ENCODE assay signal across 17 cellular contexts in genomic region chr10:101005869-101006567, GRCh38. TPM values are rescaled to one million over a fixed set of nuclear protein-coding genes. Genes with fewer than 3 reads are reported as not detected.
DNase-seq lines count a peak whose midpoint lies in the region; ATAC-seq, FAIRE-seq and TF ChIP-seq lines count a peak whose summit lies in the region.
"Had no signal": no experiment of that assay in that cellular context is flagged by ENCODE, and none has a peak within 500 bp of the region (broad histone marks: within the 10 kb centered on the region; RNA-seq: fewer than 3 reads in every experiment).

No MANE protein-coding gene starts in this region.

- no peak overlapping the region for H3K4me3 Mint-ChIP-seq in activated CD4-positive, alpha-beta T cell treated with anti-CD3 and anti-CD28 coated beads, Interleukin-2, amount 10 ng/mL, durations not matched to agents 7 days and 5 days
- no peak overlapping the region for H3K4me3 Mint-ChIP-seq in mesothelial cell of epicardium
- H3K4me3 Mint-ChIP-seq: CD8-positive, alpha-beta T cell had no signal

- no peaks in the 10 kb centered on the region for H3K9me3 ChIP-seq in K562 (replicated peaks; ENCODE audit: control insufficient read depth, insufficient read depth, low read depth, low read length)
- H3K9me3 ChIP-seq: BLaER1 had no signal

- no peaks in the 10 kb centered on the region for H3K9me3 Mint-ChIP-seq in activated CD4-positive, alpha-beta T cell treated with anti-CD3 and anti-CD28 coated beads, Interleukin-2, amount 10 ng/mL, durations not matched to agents 7 days and 5 days
- H3K9me3 Mint-ChIP-seq in mesothelial cell of epicardium = no peaks in the 10 kb centered on the region
- H3K9me3 Mint-ChIP-seq: CD8-positive, alpha-beta T cell had no signal

- H2AFZ ChIP-seq in K562 (ENCODE audit: low read depth, low read length) = no peak overlapping the region
- H2AFZ ChIP-seq: PC-9 had no signal

- peaks cover 21% of the 10 kb centered on the region for H3K79me2 ChIP-seq in K562 (ENCODE audit: control insufficient read depth, insufficient read depth, low read length)

- in situ Hi-C loops in K562 (cut with MboI) = no loop called here

- peaks cover 1% of the 10 kb centered on the region for H3K36me3 Mint-ChIP-seq in activated CD4-positive, alpha-beta T cell treated with anti-CD3 and anti-CD28 coated beads, Interleukin-2, amount 10 ng/mL, durations not matched to agents 7 days and 5 days (ENCODE audit: low read depth)
- H3K36me3 Mint-ChIP-seq in mesothelial cell of epicardium = peaks cover 6% of the 10 kb centered on the region

- H3K4me2 ChIP-seq in K562 (ENCODE audit: insufficient read depth, low read length) = no peak overlapping the region
- H3K4me2 ChIP-seq: PC-9 had no signal

- H3K27ac ChIP-seq in K562 (ENCODE audit: extremely low read depth, low read depth, low read length) = no peak overlapping the region
- H3K27ac ChIP-seq in substantia nigra (ENCODE audit: low read depth, low read length, poor library complexity, severe bottlenecking) = peak overlapping the region; percentile 100
- H3K27ac ChIP-seq: 22Rv1, PC-9 had no signal

- 100% methylated on average over 2 of the region's 4 CpGs for WGBS in K562 (ENCODE audit: insufficient coverage, low coverage, missing lambda C conversion rate)

- TF ChIP-seq POLR2A in K562 (conservative IDR thresholded peaks at IDR 0.05) = no peak

- no peak overlapping the region for H3K4me3 ChIP-seq in K562
- H3K4me3 ChIP-seq: BLaER1, PC-9 had no signal

- H3K27me3 Mint-ChIP-seq in activated CD4-positive, alpha-beta T cell treated with anti-CD3 and anti-CD28 coated beads, Interleukin-2, amount 10 ng/mL, durations not matched to agents 7 days and 5 days = peaks cover 1% of the 10 kb centered on the region
- H3K27me3 Mint-ChIP-seq in mesothelial cell of epicardium (ENCODE audit: low read depth) = no peaks in the 10 kb centered on the region

- H3K4me1 Mint-ChIP-seq in activated CD4-positive, alpha-beta T cell treated with anti-CD3 and anti-CD28 coated beads, Interleukin-2, amount 10 ng/mL, durations not matched to agents 7 days and 5 days = peaks cover 2% of the 10 kb centered on the region
- H3K4me1 Mint-ChIP-seq in mesothelial cell of epicardium = peaks cover 18% of the 10 kb centered on the region

- no peak for TF ChIP-seq RAD21 in K562 (CRISPR knock-in tag; conservative IDR thresholded peaks at IDR 0.05 in 1 of 2, IDR thresholded peaks at IDR 0.05 in 1 of 2)

- no peaks in the 10 kb centered on the region for H4K20me1 ChIP-seq in K562 (replicated peaks; ENCODE audit: control insufficient read depth, insufficient read depth, low read length)

- H3K27ac Mint-ChIP-seq in activated CD4-positive, alpha-beta T cell treated with anti-CD3 and anti-CD28 coated beads, Interleukin-2, amount 10 ng/mL, durations not matched to agents 7 days and 5 days = peak overlapping the region; percentile 31
- peak overlapping the region; percentile 26 for H3K27ac Mint-ChIP-seq in mesothelial cell of epicardium
- H3K27ac Mint-ChIP-seq: CD8-positive, alpha-beta T cell had no signal

- DNase-seq in activated CD4-positive, alpha-beta T cell treated with anti-CD3 and anti-CD28 coated beads, Interleukin-2, amount 10 ng/mL, durations not matched to agents 7 days and 5 days = no peak
- DNase-seq in activated CD4-positive, alpha-beta T cell treated with anti-CD3 and anti-CD28 coated beads for 1 hour = no peak
- DNase-seq in K562 (ENCODE audit: extremely low read depth in 1 of 4, low spot score in 3 of 4) (no peak), mesothelial cell of epicardium (ENCODE audit: low spot score in 2 of 2, unreplicated experiment in 2 of 2) (no peak), substantia nigra (lab: John Stamatoyannopoulos, UW) (no peak), GM19239 (ENCODE audit: insufficient read length, low spot score) (no peak), DMS79 treated with DMSO at 0.1 percent for 48 hours (lab: John Stamatoyannopoulos, UW) (no peak)
- DNase-seq: CD8-positive, alpha-beta T cell; DMS79; NCI-H1092; NCI-H2081 treated with DMSO at 0.1 percent for 48 hours; NCI-H510A treated with DMSO at 0.1 percent for 48 hours; PC-9 had no signal

- TF ChIP-seq CTCF in K562 (IDR thresholded peaks at IDR 0.05 in 2 of 3, conservative IDR thresholded peaks at IDR 0.05 in 1 of 3; ENCODE audit: insufficient read depth in 2 of 3, low read depth in 1 of 3, low read length in 3 of 3) (no peak), mesothelial cell of epicardium (IDR thresholded peaks at IDR 0.05; ENCODE audit: unreplicated experiment) (no peak)

- intact Hi-C loops in K562 (cut with micrococcal nuclease) = no loop called here

- H3K9ac ChIP-seq in K562 (ENCODE audit: insufficient read depth in 1 of 2, low read depth in 2 of 2, low read length in 2 of 2) = no peak overlapping the region; a peak in 1 of 4 replicates

- FAIRE-seq in K562 (lab: Jason Lieb, UNC) = no peak
- FAIRE-seq in GM19239 (lab: Jason Lieb, UNC) = no peak
- FAIRE-seq: H1 had no signal

- BruUV-seq in K562 (replicated peaks; lab: Mats Ljungman, UMichigan) = no TSS peak

- no peaks in the 10 kb centered on the region for H3K9me1 ChIP-seq in K562 (ENCODE audit: control insufficient read depth, insufficient read depth, low read length)

- H3K4me1 ChIP-seq in K562 (replicated peaks in 1 of 2; ENCODE audit: control insufficient read depth in 2 of 2, insufficient read depth in 2 of 2, low read length in 2 of 2) = peaks cover 6 to 53% of the 10 kb centered on the region in 2 experiments; a peak in 4 of 5 replicates

- POLR2A ChIA-PET in activated CD4-positive, alpha-beta T cell treated with anti-CD3 and anti-CD28 coated beads, Interleukin-2, amount 10 ng/mL, durations not matched to agents 7 days and 5 days (lab: Charles Lee) = no interaction called here
- POLR2A ChIA-PET in K562 (lab: Yijun Ruan, JAX) = interaction anchor here (0.6 to 0.7 kb wide), 3 partner anchors 10 to 216 kb away, joined by 3 read pairs; no protein-coding TSS in a partner anchor

- no peaks in the 10 kb centered on the region for H3K27me3 ChIP-seq in K562 (ENCODE audit: control insufficient read depth in 2 of 2, insufficient read depth in 2 of 2, low read length in 2 of 2)
- H3K27me3 ChIP-seq: BLaER1 had no signal

- H3K36me3 ChIP-seq in K562 (ENCODE audit: control insufficient read depth, insufficient read depth, low read length) = peaks cover 49% of the 10 kb centered on the region; the same call in 2 of the 3 replicates

- CTCF ChIA-PET in activated CD4-positive, alpha-beta T cell treated with anti-CD3 and anti-CD28 coated beads, Interleukin-2, amount 10 ng/mL, durations not matched to agents 7 days and 5 days (lab: Charles Lee) = interaction anchor here (1.2 to 12.7 kb wide), 3 partner anchors 9 to 470 kb away, joined by 3 to 111 read pairs (median 4); partner anchors contain the start of gene HIF1AN
- CTCF ChIA-PET in K562 (lab: Yijun Ruan, JAX; ENCODE audit: low intra/inter-chr PET ratio) = no interaction called here

- no peak for ATAC-seq in K562
- no peak for ATAC-seq in GM18909 (IDR thresholded peaks at IDR 0.05; ENCODE audit: poor library complexity, unreplicated experiment)
- ATAC-seq: CD8-positive, alpha-beta T cell had no signal

- no peak for TF ChIP-seq EP300 in K562 (IDR thresholded peaks at IDR 0.05; ENCODE audit: low read length)

RNA-seq across cellular contexts. Expression of gene LZTS2, which starts 6.4 kb away (rescaled TPM):
- total RNA-seq in activated CD4-positive, alpha-beta T cell treated with anti-CD3 and anti-CD28 coated beads, Interleukin-2, amount 10 ng/mL, durations not matched to agents 7 days and 5 days = 10 to 100 TPM; 17.5 to 18.8 TPM
- total RNA-seq in K562 (2011; cell fraction: chromatin; rRNA removed; ENCODE audit: low replicate concordance) = 28.9 and 51.1 TPM in 2 replicates
- 36.8 and 39.7 TPM in 2 replicates for total RNA-seq in K562 (2011; cell fraction: nucleolus; rRNA removed)
- total RNA-seq in K562 (2011; cell fraction: nucleoplasm; rRNA removed) = 26.9 and 34.2 TPM in 2 replicates
- total RNA-seq in K562 (2014; rRNA removed) = 27.2 and 31.7 TPM in 2 replicates
- 5.4 and 6.4 TPM in 2 replicates for total RNA-seq in K562 (2014; rRNA removed; fragmentation: Illumina TruSeq; extraction: Trizol)
- total RNA-seq in K562 (2015; rRNA removed; fragmentation: Illumina TruSeq; extraction: Trizol) = 18.5 and 19.8 TPM in 2 replicates
- 38.6 and 42.1 TPM in 2 replicates for total RNA-seq in K562 (2021)
- polyA plus RNA-seq in K562 (2011; rRNA removed) = 14.7 and 29.0 TPM in 2 replicates
- polyA plus RNA-seq in K562 (2011; cell fraction: cytosol; rRNA removed) = 28.1 and 68.0 TPM in 2 replicates
- 65.4 and 125 TPM in 2 replicates for polyA plus RNA-seq in K562 (2011; cell fraction: nucleus; rRNA removed)
- 34.1 and 35.5 TPM in 2 replicates for polyA plus RNA-seq in K562 (2012)
- 11.8 and 30.3 TPM in 2 replicates for polyA plus RNA-seq in K562 (2014; fragmentation: Illumina TruSeq; extraction: Trizol)
- under 1 TPM; 0.23 to 0.59 TPM for polyA plus RNA-seq in K562 (2014; fragmentation: Nextera tagmentation; extraction: Ambion mirVana)
- polyA plus RNA-seq in K562 (2014; rRNA removed) = 42.5 and 43.7 TPM in 2 replicates
- polyA minus RNA-seq in K562 (2011; rRNA and poly(A)+ RNA removed) = 8.0 and 8.6 TPM in 2 replicates
- 19.6 and 24.0 TPM in 2 replicates for polyA minus RNA-seq in K562 (2011; cell fraction: cytosol; rRNA and poly(A)+ RNA removed)
- 19.8 and 24.9 TPM in 2 replicates for polyA minus RNA-seq in K562 (2011; cell fraction: nucleus; rRNA and poly(A)+ RNA removed)
- total RNA-seq in mesothelial cell of epicardium = 107 to 111 TPM (median 110 TPM) in 3 replicates

RNA-seq across cellular contexts. Expression of gene TWNK, which starts 18.7 kb away (rescaled TPM):
- total RNA-seq in activated CD4-positive, alpha-beta T cell treated with anti-CD3 and anti-CD28 coated beads, Interleukin-2, amount 10 ng/mL, durations not matched to agents 7 days and 5 days = 10 to 100 TPM in 1 of 2 experiments, 1 to 10 TPM in 1; 9.9 to 11.6 TPM
- total RNA-seq in K562 (2011; cell fraction: chromatin; rRNA removed; ENCODE audit: low replicate concordance) = 20.7 and 34.6 TPM in 2 replicates
- total RNA-seq in K562 (2011; cell fraction: nucleolus; rRNA removed) = 16.7 and 19.2 TPM in 2 replicates
- 17.9 and 20.4 TPM in 2 replicates for total RNA-seq in K562 (2011; cell fraction: nucleoplasm; rRNA removed)
- 17.9 and 20.6 TPM in 2 replicates for total RNA-seq in K562 (2014; rRNA removed)
- 16.6 and 18.0 TPM in 2 replicates for total RNA-seq in K562 (2014; rRNA removed; fragmentation: Illumina TruSeq; extraction: Trizol)
- 13.6 and 14.3 TPM in 2 replicates for total RNA-seq in K562 (2015; rRNA removed; fragmentation: Illumina TruSeq; extraction: Trizol)
- total RNA-seq in K562 (2021) = 19.2 and 24.5 TPM in 2 replicates
- polyA plus RNA-seq in K562 (2011; rRNA removed) = 16.1 and 17.4 TPM in 2 replicates
- polyA plus RNA-seq in K562 (2011; cell fraction: cytosol; rRNA removed) = 13.8 and 17.6 TPM in 2 replicates
- polyA plus RNA-seq in K562 (2011; cell fraction: nucleus; rRNA removed) = 13.3 and 19.8 TPM in 2 replicates
- 10.5 and 24.8 TPM in 2 replicates for polyA plus RNA-seq in K562 (2012)
- polyA plus RNA-seq in K562 (2014; fragmentation: Illumina TruSeq; extraction: Trizol) = 34.7 and 35.5 TPM in 2 replicates
- 10 to 100 TPM; 11.6 to 14.8 TPM for polyA plus RNA-seq in K562 (2014; fragmentation: Nextera tagmentation; extraction: Ambion mirVana)
- 16.6 and 18.9 TPM in 2 replicates for polyA plus RNA-seq in K562 (2014; rRNA removed)
- 15.7 and 22.2 TPM in 2 replicates for polyA minus RNA-seq in K562 (2011; rRNA and poly(A)+ RNA removed)
- 8.4 and 13.6 TPM in 2 replicates for polyA minus RNA-seq in K562 (2011; cell fraction: cytosol; rRNA and poly(A)+ RNA removed)
- polyA minus RNA-seq in K562 (2011; cell fraction: nucleus; rRNA and poly(A)+ RNA removed) = 7.5 and 8.2 TPM in 2 replicates
- total RNA-seq in mesothelial cell of epicardium = 11.7 to 13.9 TPM (median 12.4 TPM) in 3 replicates

RNA-seq across cellular contexts. Expression of gene MRPL43, which starts 18.7 kb away (rescaled TPM):
- total RNA-seq in activated CD4-positive, alpha-beta T cell treated with anti-CD3 and anti-CD28 coated beads, Interleukin-2, amount 10 ng/mL, durations not matched to agents 7 days and 5 days = 10 to 100 TPM; 55.9 to 57.0 TPM
- 12.8 and 41.1 TPM in 2 replicates for total RNA-seq in K562 (2011; cell fraction: chromatin; rRNA removed; ENCODE audit: low replicate concordance)
- 39.1 and 47.4 TPM in 2 replicates for total RNA-seq in K562 (2011; cell fraction: nucleolus; rRNA removed)
- 21.9 and 30.8 TPM in 2 replicates for total RNA-seq in K562 (2011; cell fraction: nucleoplasm; rRNA removed)
- total RNA-seq in K562 (2014; rRNA removed) = 55.9 and 63.2 TPM in 2 replicates
- total RNA-seq in K562 (2014; rRNA removed; fragmentation: Illumina TruSeq; extraction: Trizol) = 20.5 and 21.3 TPM in 2 replicates
- total RNA-seq in K562 (2015; rRNA removed; fragmentation: Illumina TruSeq; extraction: Trizol) = 40.0 and 42.5 TPM in 2 replicates
- total RNA-seq in K562 (2021) = 47.0 and 48.5 TPM in 2 replicates
- polyA plus RNA-seq in K562 (2011; rRNA removed) = 37.2 and 47.6 TPM in 2 replicates
- polyA plus RNA-seq in K562 (2011; cell fraction: cytosol; rRNA removed) = 62.0 and 116 TPM in 2 replicates
- 74.2 and 104 TPM in 2 replicates for polyA plus RNA-seq in K562 (2011; cell fraction: nucleus; rRNA removed)
- polyA plus RNA-seq in K562 (2012) = 58.5 and 65.3 TPM in 2 replicates
- 29.1 and 50.5 TPM in 2 replicates for polyA plus RNA-seq in K562 (2014; fragmentation: Illumina TruSeq; extraction: Trizol)
- polyA plus RNA-seq in K562 (2014; fragmentation: Nextera tagmentation; extraction: Ambion mirVana) = 10 to 100 TPM; 15.1 to 25.6 TPM
- polyA plus RNA-seq in K562 (2014; rRNA removed) = 63.7 and 77.5 TPM in 2 replicates
- 7.5 and 9.8 TPM in 2 replicates for polyA minus RNA-seq in K562 (2011; rRNA and poly(A)+ RNA removed)
- polyA minus RNA-seq in K562 (2011; cell fraction: cytosol; rRNA and poly(A)+ RNA removed) = 15.6 and 15.7 TPM in 2 replicates
- polyA minus RNA-seq in K562 (2011; cell fraction: nucleus; rRNA and poly(A)+ RNA removed) = 26.4 and 27.4 TPM in 2 replicates
- 66.7 to 70.2 TPM (median 69.4 TPM) in 3 replicates for total RNA-seq in mesothelial cell of epicardium

RNA-seq across cellular contexts. Expression of gene PDZD7, which starts 24.9 kb away (rescaled TPM):
- total RNA-seq in activated CD4-positive, alpha-beta T cell treated with anti-CD3 and anti-CD28 coated beads, Interleukin-2, amount 10 ng/mL, durations not matched to agents 7 days and 5 days = under 1 TPM; 0.65 to 0.74 TPM
- total RNA-seq in K562 (2011; cell fraction: chromatin; rRNA removed; ENCODE audit: low replicate concordance) = 0.69 TPM in 1 of 2 replicates, not detected in the other
- 0.79 and 0.83 TPM in 2 replicates for total RNA-seq in K562 (2011; cell fraction: nucleolus; rRNA removed)
- 0.44 and 0.46 TPM in 2 replicates for total RNA-seq in K562 (2011; cell fraction: nucleoplasm; rRNA removed)
- total RNA-seq in K562 (2014; rRNA removed) (0.16 and 0.23 TPM in 2 replicates), K562 (2014; rRNA removed; fragmentation: Illumina TruSeq; extraction: Trizol) (0.04 TPM in 1 of 2 replicates, not detected in the other), K562 (2015; rRNA removed; fragmentation: Illumina TruSeq; extraction: Trizol) (0.04 and 0.07 TPM in 2 replicates), K562 (2021) (0.09 and 0.29 TPM in 2 replicates), mesothelial cell of epicardium (1.2 to 1.8 TPM (median 1.8 TPM) in 3 replicates)
- polyA plus RNA-seq in K562 (2011; rRNA removed) (0.24 and 0.28 TPM in 2 replicates), K562 (2014; fragmentation: Illumina TruSeq; extraction: Trizol) (0.04 TPM in 1 of 2 replicates, not detected in the other), K562 (2014; fragmentation: Nextera tagmentation; extraction: Ambion mirVana) (not detected), K562 (2014; rRNA removed) (0.04 and 0.07 TPM in 2 replicates)
- polyA plus RNA-seq in K562 (2011; cell fraction: cytosol; rRNA removed) = 0.15 and 0.57 TPM in 2 replicates
- 0.62 and 0.97 TPM in 2 replicates for polyA plus RNA-seq in K562 (2011; cell fraction: nucleus; rRNA removed)
- 0.09 and 0.54 TPM in 2 replicates for polyA plus RNA-seq in K562 (2012)
- polyA minus RNA-seq in K562 (2011; rRNA and poly(A)+ RNA removed) = 0.14 TPM in 1 of 2 replicates, not detected in the other
- 0.38 TPM in 1 of 2 replicates, not detected in the other for polyA minus RNA-seq in K562 (2011; cell fraction: cytosol; rRNA and poly(A)+ RNA removed)
- polyA minus RNA-seq in K562 (2011; cell fraction: nucleus; rRNA and poly(A)+ RNA removed) = 0.44 and 0.67 TPM in 2 replicates

RNA-seq across cellular contexts. Expression of gene SFXN3, which starts 25.0 kb away (rescaled TPM):
- 10 to 100 TPM; 39.5 to 43.5 TPM for total RNA-seq in activated CD4-positive, alpha-beta T cell treated with anti-CD3 and anti-CD28 coated beads, Interleukin-2, amount 10 ng/mL, durations not matched to agents 7 days and 5 days
- total RNA-seq in K562 (2011; cell fraction: chromatin; rRNA removed; ENCODE audit: low replicate concordance) = 6.0 and 9.2 TPM in 2 replicates
- total RNA-seq in K562 (2011; cell fraction: nucleolus; rRNA removed) = 3.8 and 5.2 TPM in 2 replicates
- total RNA-seq in K562 (2011; cell fraction: nucleoplasm; rRNA removed) = 3.7 and 5.1 TPM in 2 replicates
- 1.00 and 2.2 TPM in 2 replicates for total RNA-seq in K562 (2014; rRNA removed)
- 0.64 and 0.69 TPM in 2 replicates for total RNA-seq in K562 (2014; rRNA removed; fragmentation: Illumina TruSeq; extraction: Trizol)
- total RNA-seq in K562 (2015; rRNA removed; fragmentation: Illumina TruSeq; extraction: Trizol) = 0.58 and 0.68 TPM in 2 replicates
- total RNA-seq in K562 (2021) = 1.4 and 1.8 TPM in 2 replicates
- 4.6 and 8.1 TPM in 2 replicates for polyA plus RNA-seq in K562 (2011; rRNA removed)
- polyA plus RNA-seq in K562 (2011; cell fraction: cytosol; rRNA removed) = 5.6 and 7.0 TPM in 2 replicates
- 15.8 and 21.0 TPM in 2 replicates for polyA plus RNA-seq in K562 (2011; cell fraction: nucleus; rRNA removed)
- 1.6 and 3.3 TPM in 2 replicates for polyA plus RNA-seq in K562 (2012)
- polyA plus RNA-seq in K562 (2014; fragmentation: Illumina TruSeq; extraction: Trizol) = 1.5 and 1.6 TPM in 2 replicates
- under 1 TPM; 0.24 to 0.31 TPM for polyA plus RNA-seq in K562 (2014; fragmentation: Nextera tagmentation; extraction: Ambion mirVana)
- 0.86 and 0.96 TPM in 2 replicates for polyA plus RNA-seq in K562 (2014; rRNA removed)
- 5.0 and 5.6 TPM in 2 replicates for polyA minus RNA-seq in K562 (2011; rRNA and poly(A)+ RNA removed)
- 2.5 and 5.0 TPM in 2 replicates for polyA minus RNA-seq in K562 (2011; cell fraction: cytosol; rRNA and poly(A)+ RNA removed)
- 3.4 and 5.2 TPM in 2 replicates for polyA minus RNA-seq in K562 (2011; cell fraction: nucleus; rRNA and poly(A)+ RNA removed)
- 14.8 to 17.4 TPM (median 17.1 TPM) in 3 replicates for total RNA-seq in mesothelial cell of epicardium
